In the genomic region with DNA sequence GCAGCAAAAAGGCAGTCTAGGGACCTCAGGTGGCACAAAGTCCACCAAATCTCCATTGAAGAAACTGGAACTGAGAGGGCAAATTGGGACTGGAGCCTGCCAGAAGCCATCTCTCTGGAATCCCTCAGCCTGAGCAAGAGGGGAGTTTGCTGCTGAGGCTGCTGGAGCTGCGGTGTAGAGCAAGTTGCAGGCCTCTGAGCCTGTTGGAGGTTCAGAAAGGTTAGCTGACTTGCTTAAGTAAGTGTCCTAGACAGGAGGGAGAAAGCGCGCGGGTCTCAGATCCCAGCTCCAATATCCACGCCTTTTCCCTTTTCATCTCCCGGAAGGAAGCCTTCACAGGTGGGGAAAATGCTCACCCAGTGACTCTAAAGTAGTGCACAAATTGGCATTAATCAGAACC, we compare ENCODE assay signal across 9 cellular contexts. TPM values are rescaled to one million over a fixed set of nuclear protein-coding genes. Genes with fewer than 3 reads are reported as not detected.
DNase-seq lines count a peak whose midpoint lies in the region; ATAC-seq and TF ChIP-seq lines count a peak whose summit lies in the region.
"Had no signal": no experiment of that assay in that cellular context is flagged by ENCODE, and none has a peak within 500 bp of the region (broad histone marks: within the 10 kb centered on the region; RNA-seq: fewer than 3 reads in every experiment).

No MANE protein-coding gene starts in this region.

- no peak for DNase-seq in Calu3
- no peak for DNase-seq in T-helper 17 cell
- DNase-seq in foreskin keratinocyte, result peak in 1 of 2 donors; percentile 26
- no peak for DNase-seq in progenitor cell of endocrine pancreas (ENCODE audit: low spot score, unreplicated experiment)
- no peak for DNase-seq in NCI-H2107 treated with DMSO at 0.1 percent for 48 hours (lab: John Stamatoyannopoulos, UW; ENCODE audit: unreplicated experiment)
- DNase-seq in iPS-NIHi7 (ENCODE audit: extremely low spot score), result no peak
- DNase-seq in NCI-H82 (lab: John Stamatoyannopoulos, UW), result no peak
- DNase-seq in HCEC 1CT, result no peak
- DNase-seq: KBM-7 had no signal

- peak overlapping the region; percentile 87 for H3K27ac ChIP-seq in foreskin keratinocyte

- peaks cover 26% of the 10 kb centered on the region for H3K36me3 Mint-ChIP-seq in Calu3 (ENCODE audit: insufficient read depth, unreplicated experiment)
- no peaks in the 10 kb centered on the region for H3K36me3 Mint-ChIP-seq in T-helper 17 cell (ENCODE audit: low read depth)
- no peaks in the 10 kb centered on the region for H3K36me3 Mint-ChIP-seq in progenitor cell of endocrine pancreas (ENCODE audit: insufficient read depth)

- no peak for ATAC-seq in T-helper 17 cell
- ATAC-seq in foreskin keratinocyte, result no peak

- H3K4me3 Mint-ChIP-seq in Calu3 (ENCODE audit: low read depth, unreplicated experiment), result peak overlapping the region; percentile 77
- H3K4me3 Mint-ChIP-seq in T-helper 17 cell, result peak overlapping the region; percentile 95
- peak overlapping the region; percentile 78 for H3K4me3 Mint-ChIP-seq in progenitor cell of endocrine pancreas (ENCODE audit: low read depth)

- peaks cover 12% of the 10 kb centered on the region for H3K4me1 Mint-ChIP-seq in Calu3 (ENCODE audit: low read depth, unreplicated experiment)
- H3K4me1 Mint-ChIP-seq in T-helper 17 cell, result peaks cover 36% of the 10 kb centered on the region
- peaks cover 33% of the 10 kb centered on the region for H3K4me1 Mint-ChIP-seq in progenitor cell of endocrine pancreas (ENCODE audit: low read depth)

- peaks cover 25% of the 10 kb centered on the region for H3K4me1 ChIP-seq in foreskin keratinocyte

- no peak overlapping the region for H3K27ac Mint-ChIP-seq in Calu3 (ENCODE audit: unreplicated experiment)
- peak overlapping the region; percentile 94 for H3K27ac Mint-ChIP-seq in T-helper 17 cell
- H3K27ac Mint-ChIP-seq in progenitor cell of endocrine pancreas, result peak overlapping the region; percentile 14

- TF ChIP-seq CTCF in Calu3 (IDR thresholded peaks at IDR 0.05; ENCODE audit: unreplicated experiment) (no peak), foreskin keratinocyte (conservative IDR thresholded peaks at IDR 0.05) (no peak), progenitor cell of endocrine pancreas (IDR thresholded peaks at IDR 0.05; ENCODE audit: unreplicated experiment) (no peak)

- no peaks in the 10 kb centered on the region for H3K9me3 ChIP-seq in T-helper 17 cell (ENCODE audit: control insufficient read depth, low read length, poor library complexity, severe bottlenecking)

- H3K27me3 ChIP-seq in foreskin keratinocyte, result no peaks in the 10 kb centered on the region

- intact Hi-C loops in Calu3 (cut with micrococcal nuclease; ENCODE audit: unreplicated experiment), result no loop called here

- CTCF ChIA-PET in Calu3 (lab: Charles Lee), result no interaction called here

- H3K9me3 Mint-ChIP-seq in Calu3 (ENCODE audit: low read depth, unreplicated experiment), result no peaks in the 10 kb centered on the region
- H3K9me3 Mint-ChIP-seq in progenitor cell of endocrine pancreas (ENCODE audit: low read depth), result peaks cover 7% of the 10 kb centered on the region

- BruUV-seq in Calu3 (replicated peaks; lab: Mats Ljungman, UMichigan), result no TSS peak

- H3K27me3 Mint-ChIP-seq in Calu3 (ENCODE audit: unreplicated experiment) (peaks cover 10% of the 10 kb centered on the region), T-helper 17 cell (no peaks in the 10 kb centered on the region), progenitor cell of endocrine pancreas (peaks cover 17% of the 10 kb centered on the region)

RNA-seq across cellular contexts. Expression of a gene that starts 1.4 kb away (rescaled TPM):
- 19.4 and 22.6 TPM in 2 replicates for total RNA-seq in Calu3 (2022)
- 10 to 100 TPM; 23.5 to 29.1 TPM for total RNA-seq in T-helper 17 cell
- 36.1 and 41.6 TPM in 2 replicates for total RNA-seq in foreskin keratinocyte
- polyA plus RNA-seq in foreskin keratinocyte, result 7.8 and 9.2 TPM in 2 replicates
- total RNA-seq in progenitor cell of endocrine pancreas, result 93.8 and 96.6 TPM in 2 replicates
